ENCODE assay signal across 8 cellular contexts in genomic region chr14:104708606-104709268, GRCh38. TPM values are rescaled to one million over a fixed set of nuclear protein-coding genes. Genes with fewer than 3 reads are reported as not detected.
A peak's percentile ranks its signal among the peaks of the same experiment; 100 is the strongest.
DNase-seq lines count a peak whose midpoint lies in the region; ATAC-seq, FAIRE-seq and TF ChIP-seq lines count a peak whose summit lies in the region.

No MANE protein-coding gene starts in this region.

- no peaks in the 10 kb centered on the region for H3K79me2 ChIP-seq in astrocyte (ENCODE audit: insufficient read depth, low read length)

- H3K27me3 ChIP-seq in astrocyte (ENCODE audit: insufficient read depth, low read length), result no peaks in the 10 kb centered on the region

- H3K4me3 ChIP-seq in astrocyte (ENCODE audit: insufficient read depth, low read depth, low read length), result no peak overlapping the region

- no peak overlapping the region for H3K27ac Mint-ChIP-seq in astrocyte (ENCODE audit: unreplicated experiment)

- peaks cover 4% of the 10 kb centered on the region for H3K4me1 Mint-ChIP-seq in astrocyte (ENCODE audit: low read depth, unreplicated experiment)

- no peaks in the 10 kb centered on the region for H3K9me3 ChIP-seq in astrocyte (ENCODE audit: insufficient read depth, low read depth, low read length)

- peaks cover 13% of the 10 kb centered on the region for H3K36me3 Mint-ChIP-seq in astrocyte (ENCODE audit: low read depth, unreplicated experiment)

- peaks cover 9% of the 10 kb centered on the region for H3K4me1 ChIP-seq in astrocyte (ENCODE audit: insufficient read depth, low read length)

- no peak overlapping the region for H3K27ac ChIP-seq in astrocyte (ENCODE audit: low read depth, low read length)

- no peak for FAIRE-seq in astrocyte (lab: Jason Lieb, UNC)

- DNase-seq in NK-92 treated with Interleukin-12 subunit alpha and Interleukin-12 subunit beta, amount 100 ng/mL, for 24 hours (lab: John Stamatoyannopoulos, UW), result peak; percentile 19
- no peak for DNase-seq in NK-92 (lab: John Stamatoyannopoulos, UW; ENCODE audit: unreplicated experiment)
- DNase-seq in M059J (ENCODE audit: low read depth), result peak; percentile 54
- peak; percentile 32 for DNase-seq in T1000 (lab: John Stamatoyannopoulos, UW)
- DNase-seq in astrocyte (ENCODE audit: low read depth), result no peak
- peak; percentile 68 for DNase-seq in iPS DF 4.7 (ENCODE audit: extremely low read depth, low spot score)
- peak; percentile 80 for DNase-seq in stimulated activated CD4-positive, alpha-beta T cell treated with anti-CD3 and anti-CD28 coated beads, Interleukin-15, amount 100 ng/mL, for 24 hours

- H4K20me1 ChIP-seq in astrocyte (ENCODE audit: insufficient read depth, low read length), result peaks cover 18% of the 10 kb centered on the region

- H3K4me3 Mint-ChIP-seq in astrocyte (ENCODE audit: unreplicated experiment), result no peak overlapping the region

- no peak overlapping the region for H3K9ac ChIP-seq in astrocyte (ENCODE audit: low read length)

- no peak overlapping the region for H3K4me2 ChIP-seq in astrocyte (ENCODE audit: low read length)

- peak; percentile 84 for TF ChIP-seq CTCF in astrocyte (IDR thresholded peaks at IDR 0.05; ENCODE audit: insufficient read depth, low read depth, low read length)

- H3K36me3 ChIP-seq in astrocyte (ENCODE audit: insufficient read depth, low read length), result peaks cover 9% of the 10 kb centered on the region

- H3K27me3 Mint-ChIP-seq in astrocyte (ENCODE audit: low read depth, unreplicated experiment), result no peaks in the 10 kb centered on the region

- H2AFZ ChIP-seq in astrocyte (ENCODE audit: low read depth, low read length), result no peak overlapping the region

- H3K9me3 Mint-ChIP-seq in astrocyte (ENCODE audit: unreplicated experiment), result no peaks in the 10 kb centered on the region

- no peak for ATAC-seq in HG03097 (IDR thresholded peaks at IDR 0.05; ENCODE audit: low FRiP score, unreplicated experiment)

RNA-seq across cellular contexts. Expression of gene ADSS1, which starts 15.3 kb away (rescaled TPM):
- 0.05 and 0.84 TPM in 2 replicates for total RNA-seq in M059J (2014; rRNA removed; shearing (Covaris generic))
- total RNA-seq in astrocyte, result 4.4 and 5.8 TPM in 2 replicates

RNA-seq across cellular contexts. Expression of gene INF2, which starts 19.3 kb away (rescaled TPM):
- total RNA-seq in M059J (2014; rRNA removed; shearing (Covaris generic)), result 24.8 and 25.6 TPM in 2 replicates
- 111 and 126 TPM in 2 replicates for total RNA-seq in astrocyte

RNA-seq across cellular contexts. Expression of gene SIVA1, which starts 44.2 kb away (rescaled TPM):
- 292 and 348 TPM in 2 replicates for total RNA-seq in M059J (2014; rRNA removed; shearing (Covaris generic))
- total RNA-seq in astrocyte, result 46.4 and 51.0 TPM in 2 replicates

Comparison
In these comparisons a context has a peak if more than half of its experiments do, and no peak if none do; other contexts are left out.
1. DNase-seq: peak in NK-92 treated with Interleukin-12 subunit alpha and Interleukin-12 subunit beta, amount 100 ng/mL, for 24 hours (single experiment), M059J (single experiment), T1000 (single experiment), iPS DF 4.7 (single experiment) and stimulated activated CD4-positive, alpha-beta T cell treated with anti-CD3 and anti-CD28 coated beads, Interleukin-15, amount 100 ng/mL, for 24 hours (single experiment); none in NK-92 (single experiment) and astrocyte (single experiment).